2 cellular contexts compared by ENCODE assay signal in genomic region chr2:238127165-238128060, GRCh38.
TF ChIP-seq lines count a peak whose summit lies in the region.

No MANE protein-coding gene starts in this region.

TF ChIP-seq in HEK293, 187 proteins besides CTCF, POLR2A, EP300 and RAD21:
- TF ChIP-seq ZNF335 (tag by site-specific recombination; conservative IDR thresholded peaks at IDR 0.05) (0 out of 2 replicates have a peak, but pooled peaks have one; percentile 7), YY1 (tag by site-specific recombination; IDR thresholded peaks at IDR 0.05) (no peak)

TF ChIP-seq in K562, 482 proteins besides CTCF, POLR2A, EP300 and RAD21:
- TF ChIP-seq FOXA3 (CRISPR knock-in tag; conservative IDR thresholded peaks at IDR 0.05 in 1 of 2, IDR thresholded peaks at IDR 0.05 in 1 of 2) (no peak), USF1 (CRISPR knock-in tag; IDR thresholded peaks at IDR 0.05) (no peak), ATF3 (IDR thresholded peaks at IDR 0.05) (no peak), ATF3 (CRISPR knock-in tag; conservative IDR thresholded peaks at IDR 0.05) (no peak), THAP7 (CRISPR knock-in tag; IDR thresholded peaks at IDR 0.05) (no peak), KDM2B (CRISPR knock-in tag; IDR thresholded peaks at IDR 0.05) (no peak), ZFP30 (CRISPR knock-in tag; IDR thresholded peaks at IDR 0.05; ENCODE audit: borderline replicate concordance) (no peak), NELFE (IDR thresholded peaks at IDR 0.05; ENCODE audit: insufficient read depth, insufficient read length) (no peak), RNF219 (CRISPR knock-in tag; IDR thresholded peaks at IDR 0.05) (no peak), GTF3C2 (IDR thresholded peaks at IDR 0.05; ENCODE audit: borderline replicate concordance, extremely low read depth, insufficient read length) (no peak), SOX6 (IDR thresholded peaks at IDR 0.05) (no peak), ZBTB7A (IDR thresholded peaks at IDR 0.05; ENCODE audit: borderline replicate concordance, control insufficient read depth, low read depth, low read length) (peak; percentile 35; the same call in 1 of the 2 replicates), TBL1XR1 (IDR thresholded peaks at IDR 0.05; ENCODE audit: low read length in 2 of 2) (no peak), MAZ (CRISPR knock-in tag; conservative IDR thresholded peaks at IDR 0.05 in 1 of 2, IDR thresholded peaks at IDR 0.05 in 1 of 2) (peak in 1 of 2 experiments; percentile 27; a peak in 1 of 4 replicates), FIP1L1 (IDR thresholded peaks at IDR 0.05; ENCODE audit: low read depth, low read length, poor library complexity, severe bottlenecking) (no peak), FOXJ3 (CRISPR knock-in tag; IDR thresholded peaks at IDR 0.05) (no peak), ZNF584 (CRISPR knock-in tag; IDR thresholded peaks at IDR 0.05; ENCODE audit: low read depth) (no peak), COPS2 (conservative IDR thresholded peaks at IDR 0.05) (no peak), EGR1 (conservative IDR thresholded peaks at IDR 0.05) (peak; percentile 19; the same call in 1 of the 2 replicates), HNRNPLL (IDR thresholded peaks at IDR 0.05; ENCODE audit: low read depth, low read length, poor library complexity, severe bottlenecking) (no peak)
